Comparison of ENCODE assay signal across 2 cellular contexts in genomic region chr2:222669353-222669752, GRCh38.
TF ChIP-seq lines count a peak whose summit lies in the region.

No MANE protein-coding gene starts in this region.

TF ChIP-seq in SK-N-SH, 30 proteins besides CTCF, POLR2A, EP300 and RAD21 (continued from another document):
- TF ChIP-seq REST (IDR thresholded peaks at IDR 0.05; ENCODE audit: low read depth, low read length) (peak; percentile 80; the same call in 1 of the 2 replicates), RXRA (IDR thresholded peaks at IDR 0.05; ENCODE audit: borderline replicate concordance, low read depth) (no peak), SIN3A (IDR thresholded peaks at IDR 0.05; ENCODE audit: borderline replicate concordance, low read depth, low read length) (no peak)

TF ChIP-seq in SK-N-SH treated with all-trans-retinoic acid at 6 μM for 48 hours, 23 proteins besides CTCF, POLR2A, EP300 and RAD21 (continued from another document):
- TF ChIP-seq, protein P1, sequence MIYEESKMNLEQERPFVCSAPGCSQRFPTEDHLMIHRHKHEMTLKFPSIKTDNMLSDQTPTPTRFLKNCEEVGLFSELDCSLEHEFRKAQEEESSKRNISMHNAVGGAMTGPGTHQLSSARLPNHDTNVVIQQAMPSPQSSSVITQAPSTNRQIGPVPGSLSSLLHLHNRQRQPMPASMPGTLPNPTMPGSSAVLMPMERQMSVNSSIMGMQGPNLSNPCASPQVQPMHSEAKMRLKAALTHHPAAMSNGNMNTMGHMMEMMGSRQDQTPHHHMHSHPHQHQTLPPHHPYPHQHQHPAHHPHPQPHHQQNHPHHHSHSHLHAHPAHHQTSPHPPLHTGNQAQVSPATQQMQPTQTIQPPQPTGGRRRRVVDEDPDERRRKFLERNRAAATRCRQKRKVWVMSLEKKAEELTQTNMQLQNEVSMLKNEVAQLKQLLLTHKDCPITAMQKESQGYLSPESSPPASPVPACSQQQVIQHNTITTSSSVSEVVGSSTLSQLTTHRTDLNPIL (CRISPR knock-in tag; IDR thresholded peaks at IDR 0.05; ENCODE audit: low read depth): no peak
- TF ChIP-seq CSRNP3 (CRISPR knock-in tag; IDR thresholded peaks at IDR 0.05): no peak
- TF ChIP-seq RARB (CRISPR knock-in tag; IDR thresholded peaks at IDR 0.05): no peak
- TF ChIP-seq ZC3H10 (CRISPR knock-in tag; IDR thresholded peaks at IDR 0.05): no peak
- TF ChIP-seq, protein P2, sequence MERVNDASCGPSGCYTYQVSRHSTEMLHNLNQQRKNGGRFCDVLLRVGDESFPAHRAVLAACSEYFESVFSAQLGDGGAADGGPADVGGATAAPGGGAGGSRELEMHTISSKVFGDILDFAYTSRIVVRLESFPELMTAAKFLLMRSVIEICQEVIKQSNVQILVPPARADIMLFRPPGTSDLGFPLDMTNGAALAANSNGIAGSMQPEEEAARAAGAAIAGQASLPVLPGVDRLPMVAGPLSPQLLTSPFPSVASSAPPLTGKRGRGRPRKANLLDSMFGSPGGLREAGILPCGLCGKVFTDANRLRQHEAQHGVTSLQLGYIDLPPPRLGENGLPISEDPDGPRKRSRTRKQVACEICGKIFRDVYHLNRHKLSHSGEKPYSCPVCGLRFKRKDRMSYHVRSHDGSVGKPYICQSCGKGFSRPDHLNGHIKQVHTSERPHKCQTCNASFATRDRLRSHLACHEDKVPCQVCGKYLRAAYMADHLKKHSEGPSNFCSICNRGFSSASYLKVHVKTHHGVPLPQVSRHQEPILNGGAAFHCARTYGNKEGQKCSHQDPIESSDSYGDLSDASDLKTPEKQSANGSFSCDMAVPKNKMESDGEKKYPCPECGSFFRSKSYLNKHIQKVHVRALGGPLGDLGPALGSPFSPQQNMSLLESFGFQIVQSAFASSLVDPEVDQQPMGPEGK (CRISPR knock-in tag; IDR thresholded peaks at IDR 0.05; ENCODE audit: borderline replicate concordance): no peak
- TF ChIP-seq ZFP30 (CRISPR knock-in tag; IDR thresholded peaks at IDR 0.05): no peak
- TF ChIP-seq SNAI2 (CRISPR knock-in tag; IDR thresholded peaks at IDR 0.05): no peak
- TF ChIP-seq ZNF565 (CRISPR knock-in tag; conservative IDR thresholded peaks at IDR 0.05; ENCODE audit: low read depth): no peak
- no peak for TF ChIP-seq TOX (CRISPR knock-in tag; IDR thresholded peaks at IDR 0.05; ENCODE audit: borderline replicate concordance)
- TF ChIP-seq ZNF70 (CRISPR knock-in tag; IDR thresholded peaks at IDR 0.05): no peak
- TF ChIP-seq GLIS3 (CRISPR knock-in tag; IDR thresholded peaks at IDR 0.05): no peak
TF ChIP-seq in SK-N-SH treated with all-trans-retinoic acid at 6 μM for 48 hours: peak in this region for 0.
